In the genomic region with DNA sequence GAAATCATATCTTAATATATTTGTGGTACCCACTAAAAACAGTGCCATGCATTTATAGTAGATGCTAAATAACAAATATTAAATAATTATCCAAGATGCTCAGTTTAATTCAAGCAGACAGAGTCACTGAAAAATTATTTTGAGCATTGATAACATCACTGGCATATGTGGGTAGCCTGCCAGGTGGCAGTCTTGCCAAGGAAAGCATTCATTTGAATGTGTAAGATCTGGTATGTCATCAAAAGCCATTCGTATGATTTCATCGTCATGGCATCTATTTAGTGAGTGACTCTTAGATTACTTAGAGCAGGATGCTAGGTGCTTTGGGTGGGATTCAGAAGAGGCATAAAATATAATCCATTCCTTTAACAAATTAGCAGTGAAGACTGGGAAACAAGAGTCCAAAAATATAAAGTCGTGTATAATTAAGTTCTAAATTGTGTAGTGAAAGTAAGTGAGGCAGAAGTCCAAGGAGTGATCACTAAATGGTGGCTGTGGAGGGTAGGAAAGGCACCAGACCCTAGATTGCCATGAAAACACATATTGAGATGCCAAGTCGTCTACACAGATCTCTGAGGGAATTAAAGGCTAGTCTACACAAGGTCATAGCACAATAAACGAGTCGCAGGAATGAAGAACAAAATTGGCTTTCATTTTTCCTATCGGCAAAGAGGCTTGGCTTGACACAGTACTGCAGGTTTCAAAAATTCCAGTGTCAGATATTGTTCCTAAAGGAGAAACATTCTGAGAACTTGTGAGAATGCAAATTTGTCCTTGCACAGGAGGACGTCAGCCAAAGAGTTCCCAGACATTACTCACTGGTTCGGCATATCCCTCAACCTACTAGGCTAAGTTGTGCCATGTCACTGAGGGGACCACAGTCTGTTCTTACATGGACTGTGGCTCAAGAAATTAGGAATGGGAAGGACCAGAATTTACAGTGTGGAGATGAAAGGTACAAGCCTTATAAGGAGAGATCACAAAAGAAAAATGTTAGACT, we compare ENCODE assay signal across 12 cellular contexts.
DNase-seq lines count a peak whose midpoint lies in the region; ATAC-seq, FAIRE-seq and TF ChIP-seq lines count a peak whose summit lies in the region.
"Had no signal": no experiment of that assay in that cellular context is flagged by ENCODE, and none has a peak within 500 bp of the region (broad histone marks: within the 10 kb centered on the region; RNA-seq: fewer than 3 reads in every experiment).

No MANE protein-coding gene starts in this region.

- no peak for FAIRE-seq in small intestine (lab: Jason Lieb, UNC)

- H3K27ac ChIP-seq in ACC112 (ENCODE audit: low read depth, low read length), result peak overlapping the region; percentile 61
- peak overlapping the region in 3 of 5 donors; percentile 10 to 75 (median 62) for H3K27ac ChIP-seq in adrenal gland
- no peak overlapping the region for H3K27ac ChIP-seq in right cardiac atrium (ENCODE audit: low read length)
- H3K27ac ChIP-seq in WERI-Rb-1, result no peak overlapping the region
- no peak overlapping the region for H3K27ac ChIP-seq in small intestine (ENCODE audit: low read depth in 1 of 2, low read length in 1 of 2)
- H3K27ac ChIP-seq: ovary had no signal

- intact Hi-C loops in adrenal gland (cut with DNase I) (no loop called here), right cardiac atrium (cut with DNase I) (no loop called here)

- ATAC-seq in right cardiac atrium (peak; percentile 77 to 87), GM19463 (IDR thresholded peaks at IDR 0.05; ENCODE audit: unreplicated experiment) (no peak)
- ATAC-seq: CD8-positive, alpha-beta T cell had no signal

- no peaks in the 10 kb centered on the region for H3K27me3 ChIP-seq in ACC112 (ENCODE audit: insufficient read depth, low read length)
- H3K27me3 ChIP-seq in adrenal gland, result no peaks in the 10 kb centered on the region
- H3K27me3 ChIP-seq in right cardiac atrium (ENCODE audit: control insufficient read depth, insufficient read depth), result no peaks in the 10 kb centered on the region
- no peaks in the 10 kb centered on the region for H3K27me3 ChIP-seq in WERI-Rb-1 (ENCODE audit: insufficient read depth, low read depth, severe bottlenecking)
- H3K27me3 ChIP-seq in small intestine (ENCODE audit: control insufficient read depth in 2 of 2, insufficient read depth in 2 of 2, low read length in 2 of 2), result no peaks in the 10 kb centered on the region
- H3K27me3 ChIP-seq: ovary had no signal

- H3K79me2 ChIP-seq in ACC112 (ENCODE audit: control insufficient read depth, insufficient read depth, low read length, unreplicated experiment), result no peaks in the 10 kb centered on the region

- 35 to 47% (median 42%) methylated on average over 9 of the region's 9 CpGs for WGBS in adrenal gland, 4 donors
- WGBS in right cardiac atrium, result 34% methylated on average over 9 of the region's 9 CpGs
- WGBS in small intestine, 3 donors, result 68 to 74% (median 73%) methylated on average over 9 of the region's 9 CpGs

- TF ChIP-seq POLR2A in adrenal gland (IDR thresholded peaks at IDR 0.05), result no peak

- H3K4me1 ChIP-seq in ACC112 (ENCODE audit: control insufficient read depth, insufficient read depth, low read length, unreplicated experiment), result peaks cover 20% of the 10 kb centered on the region
- H3K4me1 ChIP-seq in adrenal gland (replicated peaks in 1 of 2), result peaks cover 0 to 3% of the 10 kb centered on the region in 2 donors
- no peaks in the 10 kb centered on the region for H3K4me1 ChIP-seq in right cardiac atrium (ENCODE audit: control insufficient read depth, insufficient read depth, low read length)
- no peaks in the 10 kb centered on the region for H3K4me1 ChIP-seq in small intestine (ENCODE audit: control insufficient read depth in 2 of 2, insufficient read depth in 1 of 2, low read depth in 1 of 2, low read length in 1 of 2)

- H3K4me3 ChIP-seq in ACC112 (ENCODE audit: low read depth, low read length) (peak overlapping the region; percentile 59), adrenal gland (peak overlapping the region in 1 of 4 donors; percentile 46), right cardiac atrium (ENCODE audit: low read length) (no peak overlapping the region), WERI-Rb-1 (ENCODE audit: low read depth, low read length) (no peak overlapping the region), small intestine (ENCODE audit: low read depth in 1 of 2, low read length in 2 of 2) (no peak overlapping the region)
- H3K4me3 ChIP-seq: ovary had no signal

- H3K9me3 ChIP-seq in adrenal gland (replicated peaks in 1 of 3), result no peaks in the 10 kb centered on the region
- no peaks in the 10 kb centered on the region for H3K9me3 ChIP-seq in right cardiac atrium (ENCODE audit: control insufficient read depth, low read length)
- no peaks in the 10 kb centered on the region for H3K9me3 ChIP-seq in WERI-Rb-1 (ENCODE audit: severe bottlenecking)
- H3K9me3 ChIP-seq in small intestine (ENCODE audit: control insufficient read depth, low read depth), result no peaks in the 10 kb centered on the region
- H3K9me3 ChIP-seq: ovary had no signal

- no peak overlapping the region for H2AFZ ChIP-seq in ACC112 (ENCODE audit: low read length, unreplicated experiment)

- H3K36me3 ChIP-seq in ACC112 (ENCODE audit: insufficient read depth, low read length), result no peaks in the 10 kb centered on the region
- no peaks in the 10 kb centered on the region for H3K36me3 ChIP-seq in adrenal gland (replicated peaks in 1 of 2)
- H3K36me3 ChIP-seq in WERI-Rb-1, result no peaks in the 10 kb centered on the region
- H3K36me3 ChIP-seq in small intestine (ENCODE audit: control insufficient read depth in 2 of 2, insufficient read depth in 2 of 2, low read length in 2 of 2), result no peaks in the 10 kb centered on the region
- H3K36me3 ChIP-seq: ovary had no signal

- TF ChIP-seq CTCF in adrenal gland (IDR thresholded peaks at IDR 0.05) (peak in 2 of 6 experiments; percentile 19 to 27), WERI-Rb-1 (IDR thresholded peaks at IDR 0.05; ENCODE audit: low read depth, low read length) (no peak)

- DNase-seq in HS-27A (ENCODE audit: low read depth) (peak; percentile 80), adrenal gland (peak; percentile 26 to 70 (median 63)), right cardiac atrium (peak; percentile 27 to 71 (median 30)), WERI-Rb-1 (no peak), small intestine (no peak), HK-2 (ENCODE audit: unreplicated experiment) (no peak)
- DNase-seq: activated B cell treated with CpG ODN at 0.5 μM for 24 hours; CD8-positive, alpha-beta T cell; cortex of kidney; ovary had no signal

Comparison
In these comparisons a context has a peak if more than half of its experiments do, and no peak if none do; other contexts are left out.
1. H3K27ac ChIP-seq: peak in ACC112 (single experiment) and adrenal gland (3 of 5); none in right cardiac atrium (single experiment), WERI-Rb-1 (single experiment) and small intestine (0 of 2).
2. DNase-seq: peak in HS-27A (single experiment), adrenal gland (7 of 7) and right cardiac atrium (3 of 3); none in WERI-Rb-1 (single experiment), small intestine (single experiment) and HK-2 (single experiment).